Comparison of ENCODE assay signal across 2 cellular contexts in the genomic region with DNA sequence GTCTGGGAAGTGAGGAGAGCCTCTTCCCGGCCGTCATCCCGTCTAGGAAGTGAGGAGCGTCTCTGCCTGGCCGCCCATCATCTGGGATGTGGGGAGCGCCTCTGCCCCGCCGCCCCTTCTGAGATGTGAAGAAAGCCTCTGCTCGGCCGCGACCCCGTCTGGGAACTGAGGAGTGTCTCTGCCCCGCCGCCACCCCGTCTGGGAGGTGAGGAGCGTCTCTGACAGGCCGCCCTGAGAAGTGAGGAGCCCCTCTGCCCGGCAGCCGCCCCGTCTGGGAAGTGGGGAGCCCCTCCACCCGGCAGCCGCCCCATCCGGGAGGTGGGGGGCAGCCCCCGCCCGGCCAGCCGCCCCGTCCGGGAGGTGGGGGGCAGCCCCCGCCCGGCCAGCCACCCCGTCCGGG. TPM values are rescaled to one million over a fixed set of nuclear protein-coding genes. Genes with fewer than 3 reads are reported as not detected.
"Had no signal": no experiment of that assay in that cellular context is flagged by ENCODE, and none has a peak within 500 bp of the region (broad histone marks: within the 10 kb centered on the region; RNA-seq: fewer than 3 reads in every experiment).

No MANE protein-coding gene starts in this region.

RNA-seq across cellular contexts. Expression of a gene that starts 59.9 kb away (rescaled TPM):
- total RNA-seq: temporal lobe, tibial nerve had no signal
